In genomic region chr11:6962673-6963072, GRCh38 we compare ENCODE assay signal across 24 cellular contexts. TPM values are rescaled to one million over a fixed set of nuclear protein-coding genes. Genes with fewer than 3 reads are reported as not detected.
A peak's percentile ranks its signal among the peaks of the same experiment; 100 is the strongest.
DNase-seq lines count a peak whose midpoint lies in the region; ATAC-seq and TF ChIP-seq lines count a peak whose summit lies in the region.
"Had no signal": no experiment of that assay in that cellular context is flagged by ENCODE, and none has a peak within 500 bp of the region (broad histone marks: within the 10 kb centered on the region; RNA-seq: fewer than 3 reads in every experiment).

No MANE protein-coding gene starts in this region.

- TF ChIP-seq POLR2A in gastroesophageal sphincter (IDR thresholded peaks at IDR 0.05) = no peak

- H3K27me3 ChIP-seq in gastroesophageal sphincter = no peaks in the 10 kb centered on the region
- H3K27me3 ChIP-seq: breast epithelium, suprapubic skin had no signal

- WGBS in gastroesophageal sphincter (ENCODE audit: low coverage in 1 of 2), 2 donors = 79 to 83% methylated on average over 1 of the region's 1 CpG

- ATAC-seq in GM18519 (IDR thresholded peaks at IDR 0.05; ENCODE audit: low FRiP score, unreplicated experiment) (peak; percentile 78), GM21576 (IDR thresholded peaks at IDR 0.05; ENCODE audit: unreplicated experiment) (peak; percentile 86), HG03060 (IDR thresholded peaks at IDR 0.05; ENCODE audit: low read depth, unreplicated experiment) (peak; percentile 62), gastroesophageal sphincter (no peak)
- ATAC-seq: activated naive CD8-positive, alpha-beta T cell treated with anti-CD3 and anti-CD28 coated beads, Interleukin-2, amount 50 U/mL, for 24 hours; left lobe of liver; mucosa of descending colon had no signal

- H3K4me1 ChIP-seq in gastroesophageal sphincter = no peaks in the 10 kb centered on the region
- H3K4me1 ChIP-seq: breast epithelium, suprapubic skin had no signal

- no peak overlapping the region for H3K4me3 ChIP-seq in gastroesophageal sphincter
- H3K4me3 ChIP-seq: breast epithelium, dorsolateral prefrontal cortex, mucosa of descending colon, suprapubic skin had no signal

- TF ChIP-seq CTCF in gastroesophageal sphincter (IDR thresholded peaks at IDR 0.05) = no peak

- no peak for TF ChIP-seq EP300 in gastroesophageal sphincter (IDR thresholded peaks at IDR 0.05)

- H3K27ac ChIP-seq in gastroesophageal sphincter = no peak overlapping the region
- H3K27ac ChIP-seq: breast epithelium, dorsolateral prefrontal cortex, epithelial cell of prostate, suprapubic skin had no signal

- DNase-seq in fibroblast of gingiva (ENCODE audit: low read depth) (peak; percentile 45), NCI-H187 (lab: John Stamatoyannopoulos, UW) (no peak), cardiac septum (ENCODE audit: low spot score) (no peak)
- no peak for DNase-seq in stimulated activated CD4-positive, alpha-beta T cell treated with anti-CD3 and anti-CD28 coated beads, Interleukin-15, amount 100 ng/mL, for 24 hours
- DNase-seq: activated CD4-positive, CD25-positive, alpha-beta regulatory T cell; activated naive CD8-positive, alpha-beta T cell treated with anti-CD3 and anti-CD28 coated beads, Interleukin-2, amount 50 U/mL, for 24 hours; DMS79; dorsolateral prefrontal cortex; H9; mucosa of descending colon; NCI-H1048; NCI-H2081; NCI-H524 had no signal

- H3K36me3 ChIP-seq in gastroesophageal sphincter = no peaks in the 10 kb centered on the region
- H3K36me3 ChIP-seq: breast epithelium, suprapubic skin had no signal

- intact Hi-C loops in cardiac septum (cut with DNase I) = no loop called here

- H3K9me3 ChIP-seq in gastroesophageal sphincter = no peaks in the 10 kb centered on the region
- H3K9me3 ChIP-seq: suprapubic skin had no signal

RNA-seq across cellular contexts. Expression of gene ZNF215, which starts 36.4 kb away (rescaled TPM):
- total RNA-seq in gastroesophageal sphincter (under 1 TPM; 0.20 to 0.54 (median 0.36) TPM), cardiac septum (0.24 TPM)

RNA-seq across cellular contexts. Expression of gene OR2D3, which starts 41.9 kb away (rescaled TPM):
- not detected for total RNA-seq in gastroesophageal sphincter
- total RNA-seq in cardiac septum = not detected
- total RNA-seq: activated T-helper 2 cell treated with anti-CD3 and anti-CD28 coated beads, Interferon-gamma antibody, Interleukin-2, Interleukin-4, amounts not matched to agents 10 μg/mL and 5 μg/mL and 100 μg/mL, durations not matched to agents 14 hours and 24 hours and 36 hours; breast epithelium; dorsolateral prefrontal cortex; glomerular endothelial cell; H9; left lobe of liver; mucosa of descending colon; SK-MEL-5; suprapubic skin had no signal

RNA-seq across cellular contexts. Expression of gene ZNF214, which starts 57.5 kb away (rescaled TPM):
- 1 to 10 TPM; 2.1 to 4.0 (median 3.5) TPM for total RNA-seq in gastroesophageal sphincter
- 0.67 TPM for total RNA-seq in cardiac septum
- total RNA-seq: activated T-helper 2 cell treated with anti-CD3 and anti-CD28 coated beads, Interferon-gamma antibody, Interleukin-2, Interleukin-4, amounts not matched to agents 10 μg/mL and 5 μg/mL and 100 μg/mL, durations not matched to agents 14 hours and 24 hours and 36 hours had no signal

RNA-seq across cellular contexts. Expression of gene NLRP14, which starts 57.6 kb away (rescaled TPM):
- total RNA-seq in gastroesophageal sphincter (not detected), cardiac septum (not detected)
- total RNA-seq: glomerular endothelial cell, suprapubic skin had no signal
